In the genomic region with DNA sequence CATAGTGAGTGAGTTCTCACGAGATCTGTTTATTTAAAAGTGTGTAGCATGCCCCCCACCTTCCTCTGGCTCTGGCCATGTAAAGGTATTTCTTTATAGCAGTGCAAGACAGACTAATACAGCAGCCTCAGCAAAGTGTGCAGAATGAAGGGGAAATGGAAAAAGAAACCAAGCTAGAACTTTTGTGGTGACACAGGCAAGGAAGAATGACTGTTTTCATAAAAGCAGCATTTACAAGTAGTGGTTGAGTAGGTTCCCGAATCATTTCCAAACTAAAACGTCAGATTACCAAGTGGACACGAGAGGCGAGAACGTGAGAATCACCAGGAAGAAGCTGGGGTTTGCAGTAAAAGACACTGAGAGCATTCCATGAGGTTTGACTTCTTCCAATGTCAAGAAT, we compare ENCODE assay signal across 1 cellular context.
TF ChIP-seq lines count a peak whose summit lies in the region.

No MANE protein-coding gene starts in this region.

TF ChIP-seq in GM12878, 131 proteins besides CTCF, POLR2A, EP300 and RAD21 (continued from another document):
- TF ChIP-seq, protein P1, sequence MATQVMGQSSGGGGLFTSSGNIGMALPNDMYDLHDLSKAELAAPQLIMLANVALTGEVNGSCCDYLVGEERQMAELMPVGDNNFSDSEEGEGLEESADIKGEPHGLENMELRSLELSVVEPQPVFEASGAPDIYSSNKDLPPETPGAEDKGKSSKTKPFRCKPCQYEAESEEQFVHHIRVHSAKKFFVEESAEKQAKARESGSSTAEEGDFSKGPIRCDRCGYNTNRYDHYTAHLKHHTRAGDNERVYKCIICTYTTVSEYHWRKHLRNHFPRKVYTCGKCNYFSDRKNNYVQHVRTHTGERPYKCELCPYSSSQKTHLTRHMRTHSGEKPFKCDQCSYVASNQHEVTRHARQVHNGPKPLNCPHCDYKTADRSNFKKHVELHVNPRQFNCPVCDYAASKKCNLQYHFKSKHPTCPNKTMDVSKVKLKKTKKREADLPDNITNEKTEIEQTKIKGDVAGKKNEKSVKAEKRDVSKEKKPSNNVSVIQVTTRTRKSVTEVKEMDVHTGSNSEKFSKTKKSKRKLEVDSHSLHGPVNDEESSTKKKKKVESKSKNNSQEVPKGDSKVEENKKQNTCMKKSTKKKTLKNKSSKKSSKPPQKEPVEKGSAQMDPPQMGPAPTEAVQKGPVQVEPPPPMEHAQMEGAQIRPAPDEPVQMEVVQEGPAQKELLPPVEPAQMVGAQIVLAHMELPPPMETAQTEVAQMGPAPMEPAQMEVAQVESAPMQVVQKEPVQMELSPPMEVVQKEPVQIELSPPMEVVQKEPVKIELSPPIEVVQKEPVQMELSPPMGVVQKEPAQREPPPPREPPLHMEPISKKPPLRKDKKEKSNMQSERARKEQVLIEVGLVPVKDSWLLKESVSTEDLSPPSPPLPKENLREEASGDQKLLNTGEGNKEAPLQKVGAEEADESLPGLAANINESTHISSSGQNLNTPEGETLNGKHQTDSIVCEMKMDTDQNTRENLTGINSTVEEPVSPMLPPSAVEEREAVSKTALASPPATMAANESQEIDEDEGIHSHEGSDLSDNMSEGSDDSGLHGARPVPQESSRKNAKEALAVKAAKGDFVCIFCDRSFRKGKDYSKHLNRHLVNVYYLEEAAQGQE (IDR thresholded peaks at IDR 0.05; ENCODE audit: low read depth, low read length), result no peak
- TF ChIP-seq POU2F2 (IDR thresholded peaks at IDR 0.05; ENCODE audit: borderline replicate concordance, low read depth, low read length), result no peak
- TF ChIP-seq POLR2AphosphoS2 (IDR thresholded peaks at IDR 0.05; ENCODE audit: low read depth, low read length), result no peak
- TF ChIP-seq BHLHE40 (IDR thresholded peaks at IDR 0.05; ENCODE audit: borderline replicate concordance in 1 of 2, low read depth in 2 of 2, low read length in 1 of 2), result peak; percentile 23 to 34; a peak in 2 of 4 replicates
- TF ChIP-seq, protein P2, sequence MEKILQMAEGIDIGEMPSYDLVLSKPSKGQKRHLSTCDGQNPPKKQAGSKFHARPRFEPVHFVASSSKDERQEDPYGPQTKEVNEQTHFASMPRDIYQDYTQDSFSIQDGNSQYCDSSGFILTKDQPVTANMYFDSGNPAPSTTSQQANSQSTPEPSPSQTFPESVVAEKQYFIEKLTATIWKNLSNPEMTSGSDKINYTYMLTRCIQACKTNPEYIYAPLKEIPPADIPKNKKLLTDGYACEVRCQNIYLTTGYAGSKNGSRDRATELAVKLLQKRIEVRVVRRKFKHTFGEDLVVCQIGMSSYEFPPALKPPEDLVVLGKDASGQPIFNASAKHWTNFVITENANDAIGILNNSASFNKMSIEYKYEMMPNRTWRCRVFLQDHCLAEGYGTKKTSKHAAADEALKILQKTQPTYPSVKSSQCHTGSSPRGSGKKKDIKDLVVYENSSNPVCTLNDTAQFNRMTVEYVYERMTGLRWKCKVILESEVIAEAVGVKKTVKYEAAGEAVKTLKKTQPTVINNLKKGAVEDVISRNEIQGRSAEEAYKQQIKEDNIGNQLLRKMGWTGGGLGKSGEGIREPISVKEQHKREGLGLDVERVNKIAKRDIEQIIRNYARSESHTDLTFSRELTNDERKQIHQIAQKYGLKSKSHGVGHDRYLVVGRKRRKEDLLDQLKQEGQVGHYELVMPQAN (conservative IDR thresholded peaks at IDR 0.05), result no peak
- TF ChIP-seq TCF7 (IDR thresholded peaks at IDR 0.05; ENCODE audit: borderline replicate concordance), result no peak
- TF ChIP-seq, protein P3, sequence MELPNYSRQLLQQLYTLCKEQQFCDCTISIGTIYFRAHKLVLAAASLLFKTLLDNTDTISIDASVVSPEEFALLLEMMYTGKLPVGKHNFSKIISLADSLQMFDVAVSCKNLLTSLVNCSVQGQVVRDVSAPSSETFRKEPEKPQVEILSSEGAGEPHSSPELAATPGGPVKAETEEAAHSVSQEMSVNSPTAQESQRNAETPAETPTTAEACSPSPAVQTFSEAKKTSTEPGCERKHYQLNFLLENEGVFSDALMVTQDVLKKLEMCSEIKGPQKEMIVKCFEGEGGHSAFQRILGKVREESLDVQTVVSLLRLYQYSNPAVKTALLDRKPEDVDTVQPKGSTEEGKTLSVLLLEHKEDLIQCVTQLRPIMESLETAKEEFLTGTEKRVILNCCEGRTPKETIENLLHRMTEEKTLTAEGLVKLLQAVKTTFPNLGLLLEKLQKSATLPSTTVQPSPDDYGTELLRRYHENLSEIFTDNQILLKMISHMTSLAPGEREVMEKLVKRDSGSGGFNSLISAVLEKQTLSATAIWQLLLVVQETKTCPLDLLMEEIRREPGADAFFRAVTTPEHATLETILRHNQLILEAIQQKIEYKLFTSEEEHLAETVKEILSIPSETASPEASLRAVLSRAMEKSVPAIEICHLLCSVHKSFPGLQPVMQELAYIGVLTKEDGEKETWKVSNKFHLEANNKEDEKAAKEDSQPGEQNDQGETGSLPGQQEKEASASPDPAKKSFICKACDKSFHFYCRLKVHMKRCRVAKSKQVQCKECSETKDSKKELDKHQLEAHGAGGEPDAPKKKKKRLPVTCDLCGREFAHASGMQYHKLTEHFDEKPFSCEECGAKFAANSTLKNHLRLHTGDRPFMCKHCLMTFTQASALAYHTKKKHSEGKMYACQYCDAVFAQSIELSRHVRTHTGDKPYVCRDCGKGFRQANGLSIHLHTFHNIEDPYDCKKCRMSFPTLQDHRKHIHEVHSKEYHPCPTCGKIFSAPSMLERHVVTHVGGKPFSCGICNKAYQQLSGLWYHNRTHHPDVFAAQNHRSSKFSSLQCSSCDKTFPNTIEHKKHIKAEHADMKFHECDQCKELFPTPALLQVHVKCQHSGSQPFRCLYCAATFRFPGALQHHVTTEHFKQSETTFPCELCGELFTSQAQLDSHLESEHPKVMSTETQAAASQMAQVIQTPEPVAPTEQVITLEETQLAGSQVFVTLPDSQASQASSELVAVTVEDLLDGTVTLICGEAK (IDR thresholded peaks at IDR 0.05; ENCODE audit: borderline replicate concordance), result no peak
- no peak for TF ChIP-seq SMC3 (IDR thresholded peaks at IDR 0.05; ENCODE audit: borderline replicate concordance, low read length)
- no peak for TF ChIP-seq CHD2 (IDR thresholded peaks at IDR 0.05; ENCODE audit: borderline replicate concordance, low read depth, low read length)
- no peak for TF ChIP-seq IKZF2 (IDR thresholded peaks at IDR 0.05)
- no peak for TF ChIP-seq MXI1 (IDR thresholded peaks at IDR 0.05; ENCODE audit: low read depth, low read length)
- TF ChIP-seq, protein P4, sequence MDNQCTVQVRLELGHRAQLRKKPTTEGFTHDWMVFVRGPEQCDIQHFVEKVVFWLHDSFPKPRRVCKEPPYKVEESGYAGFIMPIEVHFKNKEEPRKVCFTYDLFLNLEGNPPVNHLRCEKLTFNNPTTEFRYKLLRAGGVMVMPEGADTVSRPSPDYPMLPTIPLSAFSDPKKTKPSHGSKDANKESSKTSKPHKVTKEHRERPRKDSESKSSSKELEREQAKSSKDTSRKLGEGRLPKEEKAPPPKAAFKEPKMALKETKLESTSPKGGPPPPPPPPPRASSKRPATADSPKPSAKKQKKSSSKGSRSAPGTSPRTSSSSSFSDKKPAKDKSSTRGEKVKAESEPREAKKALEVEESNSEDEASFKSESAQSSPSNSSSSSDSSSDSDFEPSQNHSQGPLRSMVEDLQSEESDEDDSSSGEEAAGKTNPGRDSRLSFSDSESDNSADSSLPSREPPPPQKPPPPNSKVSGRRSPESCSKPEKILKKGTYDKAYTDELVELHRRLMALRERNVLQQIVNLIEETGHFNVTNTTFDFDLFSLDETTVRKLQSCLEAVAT (IDR thresholded peaks at IDR 0.05), result no peak
- no peak for TF ChIP-seq RBBP5 (conservative IDR thresholded peaks at IDR 0.05)
- no peak for TF ChIP-seq RCOR1 (conservative IDR thresholded peaks at IDR 0.05; ENCODE audit: low read depth, low read length)
- no peak for TF ChIP-seq KAT2A (conservative IDR thresholded peaks at IDR 0.05; ENCODE audit: control insufficient read depth, low read depth, low read length)
- no peak for TF ChIP-seq PML (IDR thresholded peaks at IDR 0.05; ENCODE audit: low read length)
- peak; percentile 70; the same call in 1 of the 2 replicates for TF ChIP-seq PAX5 (IDR thresholded peaks at IDR 0.05; ENCODE audit: borderline replicate concordance, low read depth, low read length)
- TF ChIP-seq, protein P5, sequence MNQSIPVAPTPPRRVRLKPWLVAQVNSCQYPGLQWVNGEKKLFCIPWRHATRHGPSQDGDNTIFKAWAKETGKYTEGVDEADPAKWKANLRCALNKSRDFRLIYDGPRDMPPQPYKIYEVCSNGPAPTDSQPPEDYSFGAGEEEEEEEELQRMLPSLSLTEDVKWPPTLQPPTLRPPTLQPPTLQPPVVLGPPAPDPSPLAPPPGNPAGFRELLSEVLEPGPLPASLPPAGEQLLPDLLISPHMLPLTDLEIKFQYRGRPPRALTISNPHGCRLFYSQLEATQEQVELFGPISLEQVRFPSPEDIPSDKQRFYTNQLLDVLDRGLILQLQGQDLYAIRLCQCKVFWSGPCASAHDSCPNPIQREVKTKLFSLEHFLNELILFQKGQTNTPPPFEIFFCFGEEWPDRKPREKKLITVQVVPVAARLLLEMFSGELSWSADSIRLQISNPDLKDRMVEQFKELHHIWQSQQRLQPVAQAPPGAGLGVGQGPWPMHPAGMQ (IDR thresholded peaks at IDR 0.05; ENCODE audit: borderline replicate concordance), result no peak
- TF ChIP-seq SPI1 (IDR thresholded peaks at IDR 0.05; ENCODE audit: borderline replicate concordance, insufficient read depth, low read depth, low read length), result peak; percentile 11; the same call in 1 of the 2 replicates
- TF ChIP-seq SP1 (IDR thresholded peaks at IDR 0.05; ENCODE audit: low read depth, low read length), result no peak
- TF ChIP-seq, protein P6, sequence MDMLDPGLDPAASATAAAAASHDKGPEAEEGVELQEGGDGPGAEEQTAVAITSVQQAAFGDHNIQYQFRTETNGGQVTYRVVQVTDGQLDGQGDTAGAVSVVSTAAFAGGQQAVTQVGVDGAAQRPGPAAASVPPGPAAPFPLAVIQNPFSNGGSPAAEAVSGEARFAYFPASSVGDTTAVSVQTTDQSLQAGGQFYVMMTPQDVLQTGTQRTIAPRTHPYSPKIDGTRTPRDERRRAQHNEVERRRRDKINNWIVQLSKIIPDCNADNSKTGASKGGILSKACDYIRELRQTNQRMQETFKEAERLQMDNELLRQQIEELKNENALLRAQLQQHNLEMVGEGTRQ (IDR thresholded peaks at IDR 0.05; ENCODE audit: borderline replicate concordance, low read depth, low read length), result no peak
- TF ChIP-seq LARP7 (IDR thresholded peaks at IDR 0.05), result no peak
- TF ChIP-seq, protein P7, sequence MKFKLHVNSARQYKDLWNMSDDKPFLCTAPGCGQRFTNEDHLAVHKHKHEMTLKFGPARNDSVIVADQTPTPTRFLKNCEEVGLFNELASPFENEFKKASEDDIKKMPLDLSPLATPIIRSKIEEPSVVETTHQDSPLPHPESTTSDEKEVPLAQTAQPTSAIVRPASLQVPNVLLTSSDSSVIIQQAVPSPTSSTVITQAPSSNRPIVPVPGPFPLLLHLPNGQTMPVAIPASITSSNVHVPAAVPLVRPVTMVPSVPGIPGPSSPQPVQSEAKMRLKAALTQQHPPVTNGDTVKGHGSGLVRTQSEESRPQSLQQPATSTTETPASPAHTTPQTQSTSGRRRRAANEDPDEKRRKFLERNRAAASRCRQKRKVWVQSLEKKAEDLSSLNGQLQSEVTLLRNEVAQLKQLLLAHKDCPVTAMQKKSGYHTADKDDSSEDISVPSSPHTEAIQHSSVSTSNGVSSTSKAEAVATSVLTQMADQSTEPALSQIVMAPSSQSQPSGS (IDR thresholded peaks at IDR 0.05; ENCODE audit: low read length), result peak; percentile 58; the same call in 1 of the 2 replicates
- TF ChIP-seq TAF1 (IDR thresholded peaks at IDR 0.05; ENCODE audit: borderline replicate concordance, low read depth, low read length), result no peak
- TF ChIP-seq NRF1 (conservative IDR thresholded peaks at IDR 0.05; ENCODE audit: low read depth, low read length), result no peak
- TF ChIP-seq SIX5 (IDR thresholded peaks at IDR 0.05; ENCODE audit: low read depth, low read length, severe bottlenecking), result no peak
- no peak for TF ChIP-seq POLR2AphosphoS5 (IDR thresholded peaks at IDR 0.05; ENCODE audit: low read length)
- TF ChIP-seq TCF3 (IDR thresholded peaks at IDR 0.05; ENCODE audit: borderline replicate concordance, insufficient read depth, low read depth, low read length), result no peak
- no peak; the same call in 1 of the 2 replicates for TF ChIP-seq JUNB (IDR thresholded peaks at IDR 0.05)
- TF ChIP-seq ZNF24 (IDR thresholded peaks at IDR 0.05), result no peak
- TF ChIP-seq RUNX3 (IDR thresholded peaks at IDR 0.05; ENCODE audit: low read length), result peak; percentile 71
- no peak for TF ChIP-seq STAT3 (IDR thresholded peaks at IDR 0.05; ENCODE audit: low read depth, low read length)
- TF ChIP-seq TARDBP (IDR thresholded peaks at IDR 0.05; ENCODE audit: borderline replicate concordance), result no peak
- TF ChIP-seq ETV6 (conservative IDR thresholded peaks at IDR 0.05 in 1 of 2, IDR thresholded peaks at IDR 0.05 in 1 of 2; ENCODE audit: borderline replicate concordance in 1 of 2, low read depth in 1 of 2), result peak in 1 of 2 experiments; percentile 62; a peak in 1 of 4 replicates
- TF ChIP-seq NR2F1 (conservative IDR thresholded peaks at IDR 0.05), result no peak
- no peak for TF ChIP-seq BMI1 (IDR thresholded peaks at IDR 0.05; ENCODE audit: borderline replicate concordance)
